In genomic region chr6:113512581-113512980, GRCh38 we compare ENCODE assay signal across 28 cellular contexts.
"Had no signal": no experiment of that assay in that cellular context is flagged by ENCODE, and none has a peak within 500 bp of the region (broad histone marks: within the 10 kb centered on the region; RNA-seq: fewer than 3 reads in every experiment).

No MANE protein-coding gene starts in this region.

- H3K36me3 ChIP-seq: colonic mucosa, gastrocnemius medialis, sigmoid colon, spleen, thoracic aorta, tibial nerve, upper lobe of left lung had no signal

- ATAC-seq: esophagus mucosa; gastrocnemius medialis; left lobe of liver; naive thymus-derived CD4-positive, alpha-beta T cell; psoas muscle; right cardiac atrium; stimulated activated memory B cell treated with anti-CD40 and anti-IgM and Interleukin-4, amounts not matched to agents 10 μg/mL and 1 μg/mL and 100 μg/mL, for 72 hours; stimulated activated naive CD8-positive, alpha-beta T cell treated with anti-CD3 and anti-CD28 coated beads, Interleukin-15, Interleukin-2, amounts not matched to agents 100 U/mL and 50 U/mL, for 24 hours had no signal

- FAIRE-seq: kidney, urothelium cell line had no signal

- DNase-seq: colonic mucosa; effector CD8-positive, alpha-beta T cell; endodermal cell; foreskin fibroblast; gastrocnemius medialis; head of caudate nucleus; kidney; naive thymus-derived CD4-positive, alpha-beta T cell; nephron progenitor cell; nucleus accumbens; posterior cingulate gyrus; psoas muscle; right cardiac atrium; sigmoid colon; spleen; stimulated activated CD4-positive, alpha-beta T cell treated with anti-CD3 and anti-CD28 coated beads, Interleukin-4, amount 100 ng/mL, for 4 hours; stimulated activated naive CD8-positive, alpha-beta T cell treated with anti-CD3 and anti-CD28 coated beads, Interleukin-15, Interleukin-2, amounts not matched to agents 100 U/mL and 50 U/mL, for 24 hours; substantia nigra; upper lobe of left lung had no signal

- H3K27me3 ChIP-seq: colonic mucosa, gastrocnemius medialis, sigmoid colon, spleen, tibial nerve, upper lobe of left lung had no signal

- H3K9me3 ChIP-seq: colonic mucosa, gastrocnemius medialis, psoas muscle, sigmoid colon, spleen, thoracic aorta, tibial nerve, upper lobe of left lung had no signal

- H3K4me1 ChIP-seq: colonic mucosa, gastrocnemius medialis, psoas muscle, sigmoid colon, spleen, tibial nerve, upper lobe of left lung had no signal

- H3K27ac ChIP-seq: colonic mucosa, epithelial cell of prostate, gastrocnemius medialis, psoas muscle, sigmoid colon, skin epidermis, spleen, thoracic aorta, tibial nerve, upper lobe of left lung had no signal

- H3K4me3 ChIP-seq: colonic mucosa, gastrocnemius medialis, lung, psoas muscle, sigmoid colon, skin epidermis, spleen, thoracic aorta, tibial nerve, upper lobe of left lung had no signal
